27 cellular contexts compared by ENCODE assay signal in the genomic region with DNA sequence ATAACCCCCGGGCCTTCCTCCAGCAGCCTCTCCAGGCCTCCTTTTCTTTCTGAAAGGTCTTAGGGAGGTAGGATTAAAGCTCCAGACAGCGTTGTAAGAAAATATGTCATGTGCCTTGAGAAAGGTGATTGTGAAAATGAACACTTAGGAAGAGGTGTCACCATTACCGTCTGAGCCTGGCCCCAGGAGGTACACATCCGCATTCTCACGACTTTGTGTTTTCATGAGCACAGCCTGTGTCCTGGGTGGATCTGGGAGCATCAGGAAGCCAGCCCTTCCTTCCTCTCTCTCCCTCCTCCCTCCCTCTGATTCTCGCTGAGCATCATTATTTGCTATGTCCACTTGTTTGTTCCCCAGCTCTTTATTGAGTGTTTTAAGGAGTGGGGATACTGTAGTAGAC.
"Had no signal": no experiment of that assay in that cellular context is flagged by ENCODE, and none has a peak within 500 bp of the region (broad histone marks: within the 10 kb centered on the region; RNA-seq: fewer than 3 reads in every experiment).

No MANE protein-coding gene starts in this region.

- H3K4me3 Mint-ChIP-seq: activated B cell treated with CpG ODN at 0.5 μM for 24 hours; activated naive CD8-positive, alpha-beta T cell treated with anti-CD3 and anti-CD28 coated beads, Interleukin-2, amount 10 ng/mL, durations not matched to agents 7 days and 5 days; activated T-cell treated with anti-CD3 and anti-CD28 coated beads, Interleukin-2, amount 50 U/mL, for 4 hours; immature natural killer cell; nephron progenitor cell; stimulated activated naive CD8-positive, alpha-beta T cell treated with anti-CD3 and anti-CD28 coated beads, Interleukin-15, Interleukin-2, amounts not matched to agents 100 ng/mL and 50 ng/mL, for 24 hours had no signal

- H3K36me3 Mint-ChIP-seq: immature natural killer cell had no signal

- H3K4me1 ChIP-seq: body of pancreas, left lung, spleen, transverse colon, vagina had no signal

- H3K27me3 ChIP-seq: body of pancreas, cardiac muscle cell, esophagus muscularis mucosa, hepatocyte, left lung, transverse colon, vagina had no signal

- H3K4me1 Mint-ChIP-seq: activated B cell treated with CpG ODN at 0.5 μM for 24 hours; activated naive CD8-positive, alpha-beta T cell treated with anti-CD3 and anti-CD28 coated beads, Interleukin-2, amount 10 ng/mL, durations not matched to agents 7 days and 5 days had no signal

- H3K4me3 ChIP-seq: body of pancreas, cardiac muscle cell, esophagus muscularis mucosa, hepatocyte, left lung, spleen, transverse colon, vagina had no signal

- ATAC-seq: activated T-cell treated with anti-CD3 and anti-CD28 coated beads, Interleukin-2, amount 50 U/mL, for 4 hours; body of pancreas; left lung had no signal

- H3K27ac ChIP-seq: body of pancreas, cardiac muscle cell, esophagus muscularis mucosa, hepatocyte, left lung, spleen, transverse colon, vagina had no signal

- DNase-seq: activated B cell treated with CpG ODN at 0.5 μM for 24 hours; activated CD4-positive, alpha-beta T cell treated with anti-CD3 and anti-CD28 coated beads for 4 hours; activated CD4-positive, alpha-beta T cell treated with anti-CD3 and anti-CD28 coated beads, Interleukin-2, amount 50 U/mL, for 48 hours; activated CD8-positive, alpha-beta memory T cell treated with anti-CD3 and anti-CD28 coated beads, Interleukin-2, amount 50 U/mL, for 48 hours; activated naive CD4-positive, alpha-beta T cell; activated naive CD8-positive, alpha-beta T cell treated with anti-CD3 and anti-CD28 coated beads, Interleukin-2, amount 10 ng/mL, durations not matched to agents 7 days and 5 days; activated T-cell treated with anti-CD3 and anti-CD28 coated beads, Interleukin-2, amount 50 U/mL, for 4 hours; amniotic stem cell; body of pancreas; effector CD8-positive, alpha-beta T cell; glutamatergic neuron; immature natural killer cell; left lung; mesenchymal stem cell; nephron progenitor cell; posterior cingulate gyrus; spleen; stimulated activated CD4-positive, alpha-beta T cell treated with anti-CD3 and anti-CD28 coated beads, Interleukin-4, amount 100 ng/mL, for 4 hours; substantia nigra; T1000; transverse colon had no signal

- H3K9me3 ChIP-seq: body of pancreas, esophagus muscularis mucosa, left lung, spleen, transverse colon, vagina had no signal

- H3K9me3 Mint-ChIP-seq: activated B cell treated with CpG ODN at 0.5 μM for 24 hours; activated naive CD8-positive, alpha-beta T cell treated with anti-CD3 and anti-CD28 coated beads, Interleukin-2, amount 10 ng/mL, durations not matched to agents 7 days and 5 days; activated T-cell treated with anti-CD3 and anti-CD28 coated beads, Interleukin-2, amount 50 U/mL, for 4 hours; activated T-helper 2 cell treated with anti-CD3 and anti-CD28 coated beads, Interferon-gamma antibody, Interleukin-2, Interleukin-4, amounts not matched to agents 10 μg/mL and 5 μg/mL and 100 μg/mL, durations not matched to agents 14 hours and 24 hours and 36 hours; immature natural killer cell; nephron progenitor cell; stimulated activated naive CD8-positive, alpha-beta T cell treated with anti-CD3 and anti-CD28 coated beads, Interleukin-15, Interleukin-2, amounts not matched to agents 100 ng/mL and 50 ng/mL, for 24 hours had no signal

- H3K36me3 ChIP-seq: cardiac muscle cell, esophagus muscularis mucosa, left lung, spleen, transverse colon, vagina had no signal

- H3K27ac Mint-ChIP-seq: activated B cell treated with CpG ODN at 0.5 μM for 24 hours; activated naive CD8-positive, alpha-beta T cell treated with anti-CD3 and anti-CD28 coated beads, Interleukin-2, amount 10 ng/mL, durations not matched to agents 7 days and 5 days; activated T-helper 2 cell treated with anti-CD3 and anti-CD28 coated beads, Interferon-gamma antibody, Interleukin-2, Interleukin-4, amounts not matched to agents 10 μg/mL and 5 μg/mL and 100 μg/mL, durations not matched to agents 14 hours and 24 hours and 36 hours; stimulated activated naive CD8-positive, alpha-beta T cell treated with anti-CD3 and anti-CD28 coated beads, Interleukin-15, Interleukin-2, amounts not matched to agents 100 ng/mL and 50 ng/mL, for 24 hours had no signal

- H3K27me3 Mint-ChIP-seq: activated naive CD8-positive, alpha-beta T cell treated with anti-CD3 and anti-CD28 coated beads, Interleukin-2, amount 10 ng/mL, durations not matched to agents 7 days and 5 days; stimulated activated naive CD8-positive, alpha-beta T cell treated with anti-CD3 and anti-CD28 coated beads, Interleukin-15, Interleukin-2, amounts not matched to agents 100 ng/mL and 50 ng/mL, for 24 hours had no signal
